In the genomic region with DNA sequence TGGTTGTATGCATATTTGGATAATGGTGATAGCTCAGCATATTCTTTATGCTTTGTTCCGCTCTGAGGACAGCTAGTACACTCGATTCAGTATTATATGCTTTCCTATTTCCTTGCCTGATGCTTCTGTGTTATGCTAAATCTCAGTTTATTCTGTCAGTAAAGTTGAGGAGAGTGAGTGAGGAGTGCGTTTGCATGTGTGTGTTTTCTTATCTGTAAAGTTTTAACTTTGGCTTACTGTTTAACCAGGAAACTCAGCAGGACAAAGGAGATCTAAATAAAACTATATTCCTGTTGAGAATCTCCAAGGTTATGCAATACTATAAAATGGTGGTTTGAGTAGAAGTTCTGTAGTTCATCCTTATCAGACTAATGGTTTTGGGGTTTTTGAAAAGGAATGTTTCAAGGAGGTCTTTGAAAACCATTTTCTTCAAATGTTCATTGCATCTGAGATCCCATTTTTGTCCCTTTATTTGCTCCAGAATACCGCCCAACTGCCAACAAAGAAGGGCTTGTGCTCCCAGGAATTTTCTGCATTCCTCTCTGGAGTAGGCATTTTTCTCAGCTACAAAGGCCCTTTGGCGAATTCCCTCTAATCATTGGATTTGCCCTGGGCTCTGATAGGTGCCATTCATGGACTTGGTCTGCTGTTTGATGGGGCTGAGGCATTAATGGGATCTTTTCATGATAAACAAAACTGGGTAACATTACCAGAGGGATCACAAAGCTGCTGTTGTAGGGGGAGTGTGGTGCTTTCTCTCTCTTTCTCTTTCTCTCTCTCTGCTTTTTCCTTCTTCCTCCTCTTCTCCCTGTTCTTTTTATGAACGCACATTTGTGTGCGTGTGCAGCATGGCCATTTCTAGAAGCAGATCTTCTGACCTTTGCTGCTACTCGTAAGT, we compare ENCODE assay signal across 1 cellular context.
TF ChIP-seq lines count a peak whose summit lies in the region.

No MANE protein-coding gene starts in this region.

TF ChIP-seq in WTC11, 78 proteins besides CTCF, POLR2A, EP300 and RAD21 (continued from another document):
- TF ChIP-seq, protein P1, sequence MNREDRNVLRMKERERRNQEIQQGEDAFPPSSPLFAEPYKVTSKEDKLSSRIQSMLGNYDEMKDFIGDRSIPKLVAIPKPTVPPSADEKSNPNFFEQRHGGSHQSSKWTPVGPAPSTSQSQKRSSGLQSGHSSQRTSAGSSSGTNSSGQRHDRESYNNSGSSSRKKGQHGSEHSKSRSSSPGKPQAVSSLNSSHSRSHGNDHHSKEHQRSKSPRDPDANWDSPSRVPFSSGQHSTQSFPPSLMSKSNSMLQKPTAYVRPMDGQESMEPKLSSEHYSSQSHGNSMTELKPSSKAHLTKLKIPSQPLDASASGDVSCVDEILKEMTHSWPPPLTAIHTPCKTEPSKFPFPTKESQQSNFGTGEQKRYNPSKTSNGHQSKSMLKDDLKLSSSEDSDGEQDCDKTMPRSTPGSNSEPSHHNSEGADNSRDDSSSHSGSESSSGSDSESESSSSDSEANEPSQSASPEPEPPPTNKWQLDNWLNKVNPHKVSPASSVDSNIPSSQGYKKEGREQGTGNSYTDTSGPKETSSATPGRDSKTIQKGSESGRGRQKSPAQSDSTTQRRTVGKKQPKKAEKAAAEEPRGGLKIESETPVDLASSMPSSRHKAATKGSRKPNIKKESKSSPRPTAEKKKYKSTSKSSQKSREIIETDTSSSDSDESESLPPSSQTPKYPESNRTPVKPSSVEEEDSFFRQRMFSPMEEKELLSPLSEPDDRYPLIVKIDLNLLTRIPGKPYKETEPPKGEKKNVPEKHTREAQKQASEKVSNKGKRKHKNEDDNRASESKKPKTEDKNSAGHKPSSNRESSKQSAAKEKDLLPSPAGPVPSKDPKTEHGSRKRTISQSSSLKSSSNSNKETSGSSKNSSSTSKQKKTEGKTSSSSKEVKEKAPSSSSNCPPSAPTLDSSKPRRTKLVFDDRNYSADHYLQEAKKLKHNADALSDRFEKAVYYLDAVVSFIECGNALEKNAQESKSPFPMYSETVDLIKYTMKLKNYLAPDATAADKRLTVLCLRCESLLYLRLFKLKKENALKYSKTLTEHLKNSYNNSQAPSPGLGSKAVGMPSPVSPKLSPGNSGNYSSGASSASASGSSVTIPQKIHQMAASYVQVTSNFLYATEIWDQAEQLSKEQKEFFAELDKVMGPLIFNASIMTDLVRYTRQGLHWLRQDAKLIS (CRISPR knock-in tag; IDR thresholded peaks at IDR 0.05; ENCODE audit: borderline replicate concordance) = no peak
- no peak for TF ChIP-seq FOXJ3 (CRISPR knock-in tag; IDR thresholded peaks at IDR 0.05; ENCODE audit: borderline replicate concordance)
- no peak for TF ChIP-seq FOXK1 (CRISPR knock-in tag; IDR thresholded peaks at IDR 0.05)
- TF ChIP-seq ZNF671 (CRISPR knock-in tag; IDR thresholded peaks at IDR 0.05) = no peak
- no peak for TF ChIP-seq GABPB1 (CRISPR knock-in tag; IDR thresholded peaks at IDR 0.05)
- no peak for TF ChIP-seq SMAD4 (CRISPR knock-in tag; IDR thresholded peaks at IDR 0.05)
- TF ChIP-seq NR2C2 (CRISPR knock-in tag; IDR thresholded peaks at IDR 0.05) = no peak
- TF ChIP-seq TEAD4 (CRISPR knock-in tag; IDR thresholded peaks at IDR 0.05) = no peak
- TF ChIP-seq, protein P2, sequence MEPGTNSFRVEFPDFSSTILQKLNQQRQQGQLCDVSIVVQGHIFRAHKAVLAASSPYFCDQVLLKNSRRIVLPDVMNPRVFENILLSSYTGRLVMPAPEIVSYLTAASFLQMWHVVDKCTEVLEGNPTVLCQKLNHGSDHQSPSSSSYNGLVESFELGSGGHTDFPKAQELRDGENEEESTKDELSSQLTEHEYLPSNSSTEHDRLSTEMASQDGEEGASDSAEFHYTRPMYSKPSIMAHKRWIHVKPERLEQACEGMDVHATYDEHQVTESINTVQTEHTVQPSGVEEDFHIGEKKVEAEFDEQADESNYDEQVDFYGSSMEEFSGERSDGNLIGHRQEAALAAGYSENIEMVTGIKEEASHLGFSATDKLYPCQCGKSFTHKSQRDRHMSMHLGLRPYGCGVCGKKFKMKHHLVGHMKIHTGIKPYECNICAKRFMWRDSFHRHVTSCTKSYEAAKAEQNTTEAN (CRISPR knock-in tag; IDR thresholded peaks at IDR 0.05) = no peak
